ENCODE assay signal across 14 cellular contexts in genomic region chr10:119536508-119536837, GRCh38. TPM values are rescaled to one million over a fixed set of nuclear protein-coding genes. Genes with fewer than 3 reads are reported as not detected.
DNase-seq lines count a peak whose midpoint lies in the region; ATAC-seq and TF ChIP-seq lines count a peak whose summit lies in the region.
"Had no signal": no experiment of that assay in that cellular context is flagged by ENCODE, and none has a peak within 500 bp of the region (broad histone marks: within the 10 kb centered on the region; RNA-seq: fewer than 3 reads in every experiment).

No MANE protein-coding gene starts in this region.

- WGBS in psoas muscle, 3 donors: 45 to 57% (median 55%) methylated on average over 6 of the region's 6 CpGs

- H3K27ac ChIP-seq in caudate nucleus (ENCODE audit: low read depth, low read length): peak overlapping the region; percentile 8
- peak overlapping the region; percentile 76 for H3K27ac ChIP-seq in psoas muscle
- H3K27ac ChIP-seq in brain microvascular endothelial cell: no peak overlapping the region
- H3K27ac ChIP-seq: cardiac muscle cell had no signal

- H3K4me1 Mint-ChIP-seq in T-helper 2 cell treated with Interferon-gamma antibody and Interleukin-4, amounts not matched to agents 5 μg/mL and 100 μg/mL, for 36 hours (ENCODE audit: low read depth): peaks cover 71% of the 10 kb centered on the region

- H3K9me3 ChIP-seq in psoas muscle: no peaks in the 10 kb centered on the region

- peaks cover 0 to 1% (median 0%) of the 10 kb centered on the region in 3 donors for H3K27me3 ChIP-seq in psoas muscle (ENCODE audit: insufficient read depth in 3 of 3, low read length in 2 of 3)
- no peaks in the 10 kb centered on the region for H3K27me3 ChIP-seq in brain microvascular endothelial cell (replicated peaks)

- intact Hi-C loops in psoas muscle (cut with DNase I): no loop called here

- peak overlapping the region; percentile 8 for H3K4me3 Mint-ChIP-seq in T-helper 2 cell treated with Interferon-gamma antibody and Interleukin-4, amounts not matched to agents 5 μg/mL and 100 μg/mL, for 36 hours

- DNase-seq in T-helper 2 cell treated with Interferon-gamma antibody and Interleukin-4, amounts not matched to agents 5 μg/mL and 100 μg/mL, for 36 hours (ENCODE audit: low spot score): no peak
- no peak for DNase-seq in T-helper 2 cell
- peak; percentile 54 for DNase-seq in MV-4-11 (lab: John Stamatoyannopoulos, UW)
- no peak for DNase-seq in caudate nucleus (lab: John Stamatoyannopoulos, UW)
- no peak for DNase-seq in psoas muscle
- DNase-seq in brain microvascular endothelial cell: no peak
- DNase-seq: 8988T; activated CD4-positive, alpha-beta T cell treated with anti-CD3 and anti-CD28 coated beads for 4 hours; NCI-H187 treated with DMSO at 0.1 percent for 48 hours; stimulated activated CD4-positive, alpha-beta T cell treated with anti-CD3 and anti-CD28 coated beads, Interleukin-2, amount 100 ng/mL, for 24 hours; stimulated activated CD8-positive, alpha-beta memory T cell treated with anti-CD3 and anti-CD28 coated beads, Interleukin-4, amount 100 ng/mL, for 48 hours had no signal

- H3K9me3 Mint-ChIP-seq in T-helper 2 cell treated with Interferon-gamma antibody and Interleukin-4, amounts not matched to agents 5 μg/mL and 100 μg/mL, for 36 hours: no peaks in the 10 kb centered on the region

- peaks cover 11% of the 10 kb centered on the region for H3K4me1 ChIP-seq in psoas muscle

- no peak for TF ChIP-seq CTCF in psoas muscle (IDR thresholded peaks at IDR 0.05)
- TF ChIP-seq CTCF in brain microvascular endothelial cell (IDR thresholded peaks at IDR 0.05; ENCODE audit: low read depth, low read length, missing control alignments): no peak

- H3K4me3 ChIP-seq in psoas muscle: peak overlapping the region; percentile 29
- H3K4me3 ChIP-seq in brain microvascular endothelial cell (ENCODE audit: low read depth, low read length): no peak overlapping the region
- H3K4me3 ChIP-seq: cardiac muscle cell had no signal

- in situ Hi-C loops in brain microvascular endothelial cell (cut with HindIII; ENCODE audit: low pct_ligation_motif_present, low sequenced_read_pairs): no loop called here

- no peaks in the 10 kb centered on the region for H3K27me3 Mint-ChIP-seq in T-helper 2 cell treated with Interferon-gamma antibody and Interleukin-4, amounts not matched to agents 5 μg/mL and 100 μg/mL, for 36 hours (ENCODE audit: low read depth)

- H3K27ac Mint-ChIP-seq in T-helper 2 cell treated with Interferon-gamma antibody and Interleukin-4, amounts not matched to agents 5 μg/mL and 100 μg/mL, for 36 hours: peak overlapping the region; percentile 63

- ATAC-seq in psoas muscle (peak in 2 of 4 donors; percentile 12 to 25), GM21515 (IDR thresholded peaks at IDR 0.05; ENCODE audit: unreplicated experiment) (no peak), HG03520 (IDR thresholded peaks at IDR 0.05; ENCODE audit: unreplicated experiment) (no peak)

- peaks cover 39% of the 10 kb centered on the region for H3K36me3 Mint-ChIP-seq in T-helper 2 cell treated with Interferon-gamma antibody and Interleukin-4, amounts not matched to agents 5 μg/mL and 100 μg/mL, for 36 hours (ENCODE audit: low read depth)

- H3K36me3 ChIP-seq in psoas muscle (ENCODE audit: insufficient read depth in 1 of 2, low read depth in 1 of 2): no peaks in the 10 kb centered on the region
- H3K36me3 ChIP-seq in brain microvascular endothelial cell (replicated peaks): no peaks in the 10 kb centered on the region
- H3K36me3 ChIP-seq: cardiac muscle cell had no signal

RNA-seq across cellular contexts. Expression of gene RGS10, which starts 6.0 kb away (rescaled TPM):
- 10 to 100 TPM in 3 of 4 donors, 1 to 10 TPM in 1; 5.7 to 28.4 (median 12.6) TPM for total RNA-seq in psoas muscle
- 1 to 10 TPM; 4.2 to 9.5 (median 7.4) TPM for polyA plus RNA-seq in psoas muscle
